Comparison of ENCODE assay signal across 29 cellular contexts in genomic region chr3:152658977-152659376, GRCh38.
"Had no signal": no experiment of that assay in that cellular context is flagged by ENCODE, and none has a peak within 500 bp of the region (broad histone marks: within the 10 kb centered on the region; RNA-seq: fewer than 3 reads in every experiment).

No MANE protein-coding gene starts in this region.

- H3K4me1 Mint-ChIP-seq: memory B cell; stimulated activated effector memory CD8-positive, alpha-beta T cell treated with anti-CD3 and anti-CD28 coated beads, Interleukin-12 subunit alpha, Interleukin-12 subunit beta, amount 100 ng/mL, for 72 hours had no signal

- H3K4me2 ChIP-seq: hepatocyte had no signal

- H3K36me3 Mint-ChIP-seq: memory B cell; mesothelial cell of epicardium; natural killer cell treated with Interleukin-12 subunit alpha and Interleukin-12 subunit beta and Interleukin-15 and Interleukin-18, amount 100 ng/mL, for 72 hours; stimulated activated effector memory CD8-positive, alpha-beta T cell treated with anti-CD3 and anti-CD28 coated beads, Interleukin-12 subunit alpha, Interleukin-12 subunit beta, amount 100 ng/mL, for 72 hours; type B pancreatic cell had no signal

- H3K9me3 Mint-ChIP-seq: stimulated activated effector memory CD8-positive, alpha-beta T cell treated with anti-CD3 and anti-CD28 coated beads, Interleukin-12 subunit alpha, Interleukin-12 subunit beta, amount 100 ng/mL, for 72 hours had no signal

- H2AFZ ChIP-seq: hepatocyte had no signal

- H3K27ac ChIP-seq: gastrocnemius medialis, hepatocyte, left ventricle myocardium inferior, lower lobe of right lung, neutrophil, pancreas, right atrium auricular region, stomach, thyroid gland had no signal

- H3K27me3 Mint-ChIP-seq: natural killer cell treated with Interleukin-12 subunit alpha and Interleukin-12 subunit beta and Interleukin-15 and Interleukin-18, amount 100 ng/mL, for 72 hours; progenitor cell of endocrine pancreas; type B pancreatic cell had no signal

- H3K4me3 Mint-ChIP-seq: memory B cell; mesothelial cell of epicardium; naive B cell; natural killer cell treated with Interleukin-12 subunit alpha and Interleukin-12 subunit beta and Interleukin-15 and Interleukin-18, amount 100 ng/mL, for 72 hours; stimulated activated effector memory CD8-positive, alpha-beta T cell treated with anti-CD3 and anti-CD28 coated beads, Interleukin-12 subunit alpha, Interleukin-12 subunit beta, amount 100 ng/mL, for 72 hours; type B pancreatic cell had no signal

- DNase-seq: caudate nucleus; cerebellar nuclear complex; cortex of kidney; dorsolateral prefrontal cortex; effector CD4-positive, alpha-beta T cell; gastrocnemius medialis; head of caudate nucleus; islet precursor cell; kidney glomerular epithelial cell; left colon; left ventricle myocardium inferior; lower lobe of right lung; mucosa of descending colon; naive B cell; pancreas; stimulated activated CD4-positive, alpha-beta T cell treated with anti-CD3 and anti-CD28 coated beads, Interleukin-2, amount 100 ng/mL, for 24 hours; stimulated activated CD4-positive, alpha-beta T cell treated with anti-CD3 and anti-CD28 coated beads, Interleukin-4, amount 100 ng/mL, for 24 hours; stimulated activated naive CD4-positive, alpha-beta T cell treated with Interleukin-2 at 50 U/mL for 16 hours; stomach; thyroid gland had no signal

- H3K4me3 ChIP-seq: dorsolateral prefrontal cortex, gastrocnemius medialis, hepatocyte, left ventricle myocardium inferior, lower lobe of right lung, mucosa of descending colon, pancreas, right atrium auricular region, stomach, thyroid gland had no signal

- H3K27me3 ChIP-seq: dorsolateral prefrontal cortex, gastrocnemius medialis, hepatocyte, neutrophil, pancreas, right atrium auricular region, stomach, thyroid gland had no signal

- H3K36me3 ChIP-seq: gastrocnemius medialis, left ventricle myocardium inferior, lower lobe of right lung, neutrophil, pancreas, right atrium auricular region, stomach, thyroid gland had no signal

- H3K79me2 ChIP-seq: hepatocyte had no signal

- H3K27ac Mint-ChIP-seq: memory B cell; mesothelial cell of epicardium; naive B cell; natural killer cell treated with Interleukin-12 subunit alpha and Interleukin-12 subunit beta and Interleukin-15 and Interleukin-18, amount 100 ng/mL, for 72 hours; progenitor cell of endocrine pancreas; stimulated activated effector memory CD8-positive, alpha-beta T cell treated with anti-CD3 and anti-CD28 coated beads, Interleukin-12 subunit alpha, Interleukin-12 subunit beta, amount 100 ng/mL, for 72 hours; type B pancreatic cell had no signal

- H3K9me3 ChIP-seq: gastrocnemius medialis, lower lobe of right lung, mucosa of descending colon, neutrophil, pancreas, right atrium auricular region, thyroid gland had no signal

- H3K4me1 ChIP-seq: gastrocnemius medialis, pancreas, stomach had no signal
